Comparison of ENCODE assay signal across 16 cellular contexts in genomic region chr9:73176450-73176875, GRCh38. TPM values are rescaled to one million over a fixed set of nuclear protein-coding genes. Genes with fewer than 3 reads are reported as not detected.
DNase-seq lines count a peak whose midpoint lies in the region; ATAC-seq and TF ChIP-seq lines count a peak whose summit lies in the region.
"Had no signal": no experiment of that assay in that cellular context is flagged by ENCODE, and none has a peak within 500 bp of the region (broad histone marks: within the 10 kb centered on the region; RNA-seq: fewer than 3 reads in every experiment).

No MANE protein-coding gene starts in this region.

- H4K8ac ChIP-seq in IMR-90 (ENCODE audit: low read depth in 2 of 2, low read length in 2 of 2): no peak overlapping the region

- no peak overlapping the region for H3K4ac ChIP-seq in IMR-90 (ENCODE audit: low read depth, low read length)

- H3K4me3 Mint-ChIP-seq in activated T-helper 1 cell treated with anti-CD3 and anti-CD28 coated beads, Interleukin-12 subunit alpha, Interleukin-12 subunit beta, Interleukin-2, Interleukin-4 antibody, amounts not matched to agents 30 ng/mL and 10 ng/mL and 1 ng/mL, durations not matched to agents 14 hours and 24 hours and 36 hours: no peak overlapping the region
- H3K4me3 Mint-ChIP-seq: WTC11 had no signal

- intact Hi-C loops in A673 (cut with micrococcal nuclease; ENCODE audit: unreplicated experiment): loop anchor here (5.0 kb wide), 1 partner anchor 139 kb away; no protein-coding TSS in a partner anchor
- intact Hi-C loops in IMR-90 (cut with micrococcal nuclease): no loop called here
- intact Hi-C loops in activated T-helper 1 cell treated with anti-CD3 and anti-CD28 coated beads, Interleukin-12 subunit alpha, Interleukin-12 subunit beta, Interleukin-2, Interleukin-4 antibody, amounts not matched to agents 30 ng/mL and 10 ng/mL and 1 ng/mL, durations not matched to agents 14 hours and 24 hours and 36 hours (cut with micrococcal nuclease): no loop called here
- intact Hi-C loops in Right ventricle myocardium superior (cut with DNase I): no loop called here

- no peak overlapping the region for H2AK5ac ChIP-seq in IMR-90 (ENCODE audit: low read depth, low read length)

- no peak overlapping the region for H3K14ac ChIP-seq in IMR-90 (replicated peaks; ENCODE audit: low read depth, low read length)

- H3K27ac Mint-ChIP-seq in activated T-helper 1 cell treated with anti-CD3 and anti-CD28 coated beads, Interleukin-12 subunit alpha, Interleukin-12 subunit beta, Interleukin-2, Interleukin-4 antibody, amounts not matched to agents 30 ng/mL and 10 ng/mL and 1 ng/mL, durations not matched to agents 14 hours and 24 hours and 36 hours: peak overlapping the region; percentile 24
- H3K27ac Mint-ChIP-seq: WTC11 had no signal

- no peak overlapping the region for H3K4me3 ChIP-seq in A673 (ENCODE audit: low read depth, low read length, poor library complexity, severe bottlenecking)
- H3K4me3 ChIP-seq in IMR-90 (ENCODE audit: insufficient read depth, low read depth, low read length): no peak overlapping the region
- H3K4me3 ChIP-seq: heart left ventricle, Peyer's patch had no signal

- H3K36me3 Mint-ChIP-seq in activated T-helper 1 cell treated with anti-CD3 and anti-CD28 coated beads, Interleukin-12 subunit alpha, Interleukin-12 subunit beta, Interleukin-2, Interleukin-4 antibody, amounts not matched to agents 30 ng/mL and 10 ng/mL and 1 ng/mL, durations not matched to agents 14 hours and 24 hours and 36 hours (ENCODE audit: low read depth): peaks cover 5% of the 10 kb centered on the region
- H3K36me3 Mint-ChIP-seq: WTC11 had no signal

- H2BK15ac ChIP-seq in IMR-90 (ENCODE audit: low read depth, low read length): no peak overlapping the region

- no peaks in the 10 kb centered on the region for H3K79me1 ChIP-seq in IMR-90 (ENCODE audit: low read depth in 1 of 2, low read length in 2 of 2)

- H4K91ac ChIP-seq in IMR-90 (ENCODE audit: insufficient read depth, low read depth, low read length): no peak overlapping the region

- dilution Hi-C loops in IMR-90 (cut with HindIII; ENCODE audit: low sequenced_read_pairs, unreplicated experiment): no loop called here

- peak overlapping the region; percentile 1 for H2AFZ ChIP-seq in IMR-90 (replicated peaks; ENCODE audit: low read length, poor library complexity)

- H3K27me3 Mint-ChIP-seq in activated T-helper 1 cell treated with anti-CD3 and anti-CD28 coated beads, Interleukin-12 subunit alpha, Interleukin-12 subunit beta, Interleukin-2, Interleukin-4 antibody, amounts not matched to agents 30 ng/mL and 10 ng/mL and 1 ng/mL, durations not matched to agents 14 hours and 24 hours and 36 hours (ENCODE audit: insufficient read depth): peaks cover 2% of the 10 kb centered on the region

- POLR2A ChIA-PET in A673 (lab: Charles Lee; ENCODE audit: low non-redundant PET): interaction anchor here (0.6 kb wide), 1 partner anchor 23 kb away, joined by 3 read pairs; no protein-coding TSS in a partner anchor
- POLR2A ChIA-PET in IMR-90 (lab: Charles Lee; ENCODE audit: unreplicated experiment): no interaction called here

- no peak for TF ChIP-seq POLR2A in IMR-90 (IDR thresholded peaks at IDR 0.05; ENCODE audit: low read depth, low read length)

- H3K9ac ChIP-seq in IMR-90 (ENCODE audit: low read depth, low read length): no peak overlapping the region

- no peak overlapping the region for H4K5ac ChIP-seq in IMR-90 (ENCODE audit: low read depth, low read length)

- CTCF ChIA-PET in A673 (lab: Charles Lee): interaction anchor here (0.5 to 1.2 kb wide), 3 partner anchors 68 to 267 kb away, joined by 3 to 6 read pairs (median 4); no protein-coding TSS in a partner anchor
- CTCF ChIA-PET in IMR-90 (lab: Yijun Ruan, JAX): interaction anchor here (0.7 to 1.8 kb wide), 3 partner anchors 19 to 69 kb away, joined by 3 to 7 read pairs (median 3); no protein-coding TSS in a partner anchor

- H3K9me3 Mint-ChIP-seq in activated T-helper 1 cell treated with anti-CD3 and anti-CD28 coated beads, Interleukin-12 subunit alpha, Interleukin-12 subunit beta, Interleukin-2, Interleukin-4 antibody, amounts not matched to agents 30 ng/mL and 10 ng/mL and 1 ng/mL, durations not matched to agents 14 hours and 24 hours and 36 hours: no peaks in the 10 kb centered on the region
- H3K9me3 Mint-ChIP-seq: WTC11 had no signal

- H3K4me1 ChIP-seq in A673 (ENCODE audit: insufficient read depth, low read length, poor library complexity, severe bottlenecking) (peaks cover 43% of the 10 kb centered on the region), IMR-90 (ENCODE audit: control insufficient read depth, insufficient read depth, low read length) (0 out of 2 replicates have a peak, but pooled peaks cover 1% of the 10 kb centered on the region)
- H3K4me1 ChIP-seq: Peyer's patch had no signal

- no peaks in the 10 kb centered on the region for H3K27me3 ChIP-seq in A673 (replicated peaks; ENCODE audit: insufficient read depth, low read depth, low read length, poor library complexity)
- H3K27me3 ChIP-seq in IMR-90 (ENCODE audit: control insufficient read depth, insufficient read depth, low read length): no peaks in the 10 kb centered on the region
- H3K27me3 ChIP-seq: heart left ventricle, Peyer's patch had no signal

- H2BK5ac ChIP-seq in IMR-90 (ENCODE audit: low read depth, low read length, poor library complexity, severe bottlenecking): no peak overlapping the region

- peak overlapping the region; percentile 44 for H2AK9ac ChIP-seq in IMR-90 (replicated peaks; ENCODE audit: low read depth, low read length, poor library complexity)

- TF ChIP-seq CTCF in A673 (conservative IDR thresholded peaks at IDR 0.05; ENCODE audit: low read depth, low read length): no peak
- no peak for TF ChIP-seq CTCF in IMR-90 (conservative IDR thresholded peaks at IDR 0.05; ENCODE audit: low read depth, low read length)

- BruUV-seq in A673 (replicated peaks; lab: Mats Ljungman, UMichigan) (no TSS peak), IMR-90 (replicated peaks; lab: Mats Ljungman, UMichigan) (no TSS peak)

- H3K4me2 ChIP-seq in IMR-90 (ENCODE audit: low read depth, low read length): no peak overlapping the region

- peaks cover 11% of the 10 kb centered on the region for H3K4me1 Mint-ChIP-seq in activated T-helper 1 cell treated with anti-CD3 and anti-CD28 coated beads, Interleukin-12 subunit alpha, Interleukin-12 subunit beta, Interleukin-2, Interleukin-4 antibody, amounts not matched to agents 30 ng/mL and 10 ng/mL and 1 ng/mL, durations not matched to agents 14 hours and 24 hours and 36 hours (ENCODE audit: low read depth)

- H3K56ac ChIP-seq in IMR-90 (ENCODE audit: extremely low read depth, insufficient read depth, low read length): no peak overlapping the region

- H3K18ac ChIP-seq in IMR-90 (ENCODE audit: low read depth, low read length): no peak overlapping the region

- in situ Hi-C loops in IMR-90 (cut with MboI; ENCODE audit: low sequenced_read_pairs): no loop called here

- H3K9me1 ChIP-seq in IMR-90 (ENCODE audit: insufficient read depth, low read length): no peaks in the 10 kb centered on the region; the same call in 1 of the 2 replicates

- DNase-seq in A673 (ENCODE audit: low spot score): peak; percentile 84
- DNase-seq in IMR-90: no peak
- DNase-seq in activated T-helper 1 cell treated with anti-CD3 and anti-CD28 coated beads, Interleukin-12 subunit alpha, Interleukin-12 subunit beta, Interleukin-2, Interleukin-4 antibody, amounts not matched to agents 30 ng/mL and 10 ng/mL and 1 ng/mL, durations not matched to agents 14 hours and 24 hours and 36 hours (ENCODE audit: low spot score): no peak
- DNase-seq in glomerular visceral epithelial cell (ENCODE audit: extremely low spot score): peak; percentile 75
- no peak for DNase-seq in CD1c-positive myeloid dendritic cell (ENCODE audit: extremely low spot score)
- no peak for DNase-seq in Right ventricle myocardium superior
- no peak for DNase-seq in activated T-cell treated with anti-CD3 and anti-CD28 coated beads for 4 hours
- DNase-seq: GF-D8; heart left ventricle; NCI-H1694 treated with DMSO at 0.1 percent for 48 hours; occipital lobe; Peyer's patch; stimulated activated CD4-positive, alpha-beta T cell treated with anti-CD3 and anti-CD28 coated beads, Interleukin-2, amount 100 ng/mL, for 24 hours; stimulated activated naive CD4-positive, alpha-beta T cell treated with Interleukin-2 at 50 U/mL for 16 hours had no signal

- peak; percentile 55 for ATAC-seq in IMR-90 (ENCODE audit: low read depth)
- ATAC-seq in Right ventricle myocardium superior (ENCODE audit: poor library complexity): no peak
- ATAC-seq in GM21786 (IDR thresholded peaks at IDR 0.05; ENCODE audit: unreplicated experiment): no peak
- ATAC-seq: heart left ventricle, WTC11 had no signal

- H3K23ac ChIP-seq in IMR-90 (ENCODE audit: low read depth, low read length): no peak overlapping the region

- H3K9me3 ChIP-seq in A673 (ENCODE audit: low read depth, low read length, poor library complexity, severe bottlenecking) (no peaks in the 10 kb centered on the region), IMR-90 (ENCODE audit: control insufficient read depth, insufficient read depth, low read length) (no peaks in the 10 kb centered on the region)
- H3K9me3 ChIP-seq: heart left ventricle, Peyer's patch had no signal

- 67% methylated on average over 2 of the region's 4 CpGs; no CpG with 5 or more reads in 1 of the 2 experiments for WGBS in IMR-90 (ENCODE audit: extremely low coverage in 2 of 2, insufficient read length in 1 of 2), 2 experiments

- no peak overlapping the region for H2BK20ac ChIP-seq in IMR-90 (ENCODE audit: low read depth, low read length)

- no peak overlapping the region for H2BK120ac ChIP-seq in IMR-90 (ENCODE audit: low read depth, low read length)

- no peaks in the 10 kb centered on the region for H4K20me1 ChIP-seq in IMR-90 (ENCODE audit: insufficient read depth, low read length)

- TF ChIP-seq RAD21 in IMR-90 (IDR thresholded peaks at IDR 0.05; ENCODE audit: low read length): no peak

- H3K36me3 ChIP-seq in A673 (ENCODE audit: insufficient read depth, low read length, poor library complexity, severe bottlenecking) (peaks cover 6% of the 10 kb centered on the region), IMR-90 (ENCODE audit: control insufficient read depth, insufficient read depth, low read length) (no peaks in the 10 kb centered on the region)
- H3K36me3 ChIP-seq: Peyer's patch had no signal

- H3K27ac ChIP-seq in A673 (ENCODE audit: low read depth, low read length, poor library complexity, severe bottlenecking) (peak overlapping the region; percentile 67), IMR-90 (ENCODE audit: insufficient read depth, low read length) (no peak overlapping the region)
- H3K27ac ChIP-seq: heart left ventricle, Peyer's patch had no signal

TF ChIP-seq in IMR-90, 13 proteins besides CTCF, POLR2A, EP300 and RAD21 (continues in another document):
- no peak for TF ChIP-seq SMC3 (IDR thresholded peaks at IDR 0.05; ENCODE audit: low read depth, low read length)

RNA-seq across cellular contexts. Expression of gene ANXA1, which starts 24.8 kb away (rescaled TPM):
- total RNA-seq in A673 (2021) (338 and 430 TPM in 2 replicates), IMR-90 (2012; rRNA removed) (583 and 637 TPM in 2 replicates), Right ventricle myocardium superior (53.1 TPM)
- 465 and 520 TPM in 2 replicates for polyA plus RNA-seq in IMR-90 (2012; rRNA removed)
- 66.9 and 122 TPM in 2 replicates for polyA plus RNA-seq in IMR-90 (2012; cell fraction: cytosol; rRNA removed)
- polyA plus RNA-seq in IMR-90 (2012; cell fraction: nucleus; rRNA removed; ENCODE audit: low replicate concordance): 22.6 and 233 TPM in 2 replicates
- total RNA-seq in activated T-helper 1 cell treated with anti-CD3 and anti-CD28 coated beads, Interleukin-12 subunit alpha, Interleukin-12 subunit beta, Interleukin-2, Interleukin-4 antibody, amounts not matched to agents 30 ng/mL and 10 ng/mL and 1 ng/mL, durations not matched to agents 14 hours and 24 hours and 36 hours: 35.2 and 37.8 TPM in 2 replicates

Comparison
In these comparisons a context has a peak if more than half of its experiments do, and no peak if none do; other contexts are left out.
1. DNase-seq: peak in A673 (single experiment) and glomerular visceral epithelial cell (single experiment); none in IMR-90 (single experiment), activated T-helper 1 cell treated with anti-CD3 and anti-CD28 coated beads, Interleukin-12 subunit alpha, Interleukin-12 subunit beta, Interleukin-2, Interleukin-4 antibody, amounts not matched to agents 30 ng/mL and 10 ng/mL and 1 ng/mL, durations not matched to agents 14 hours and 24 hours and 36 hours (single experiment), CD1c-positive myeloid dendritic cell (single experiment), Right ventricle myocardium superior (single experiment) and activated T-cell treated with anti-CD3 and anti-CD28 coated beads for 4 hours (single experiment).